9 cellular contexts compared by ENCODE assay signal in the genomic region with DNA sequence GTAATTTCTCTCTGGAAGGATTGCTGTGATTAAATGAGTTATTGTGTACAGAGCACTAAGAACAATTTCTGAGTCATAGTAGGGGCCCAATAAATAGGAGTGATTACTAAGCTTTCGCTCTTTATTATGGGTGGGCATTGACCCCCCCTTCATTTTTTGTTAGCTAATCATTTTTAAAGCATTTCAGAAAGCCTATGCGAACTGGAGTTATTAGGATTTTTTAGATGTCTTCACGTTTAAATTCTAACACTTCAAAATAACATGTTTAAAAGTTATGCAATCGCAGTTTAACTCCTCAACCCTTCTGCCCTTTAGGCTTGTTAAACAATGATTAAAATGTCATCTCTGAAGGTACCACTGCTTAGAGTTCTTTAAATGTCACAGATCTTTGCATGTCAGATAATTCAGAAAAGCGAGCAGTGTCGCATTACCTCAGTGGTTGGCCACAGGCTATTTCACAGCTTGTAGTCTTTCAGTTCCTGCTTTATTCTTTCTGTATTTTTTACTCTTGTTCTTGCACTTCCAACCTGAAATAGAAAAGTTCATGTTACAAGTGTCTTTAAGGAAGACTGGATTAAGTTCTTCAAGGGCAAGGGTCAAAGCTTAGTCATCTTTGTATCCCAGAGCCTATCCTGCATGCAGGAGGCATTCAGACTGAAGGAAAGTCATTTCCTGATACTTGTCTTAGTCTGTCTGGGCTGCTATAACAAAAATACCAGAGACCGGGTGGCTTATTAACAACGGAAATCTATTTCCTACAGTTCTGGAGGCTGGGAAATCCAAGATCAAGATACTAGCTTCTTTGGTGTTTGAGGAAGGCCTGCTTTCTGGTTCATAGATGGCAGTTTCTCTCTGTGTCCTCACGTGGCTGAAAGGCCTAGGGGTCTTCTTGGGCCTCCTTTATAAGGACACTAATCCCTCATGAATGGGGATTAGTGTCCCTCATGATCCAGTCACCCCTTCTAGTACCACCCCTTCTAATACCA.
DNase-seq lines count a peak whose midpoint lies in the region; ATAC-seq and TF ChIP-seq lines count a peak whose summit lies in the region.
"Had no signal": no experiment of that assay in that cellular context is flagged by ENCODE, and none has a peak within 500 bp of the region (broad histone marks: within the 10 kb centered on the region; RNA-seq: fewer than 3 reads in every experiment).

No MANE protein-coding gene starts in this region.

- peak; percentile 53 for ATAC-seq in HG02970 (IDR thresholded peaks at IDR 0.05; ENCODE audit: low FRiP score, unreplicated experiment)

- CTCF ChIA-PET in RWPE1 (lab: Yijun Ruan, JAX) = interaction anchor here (0.6 kb wide), 1 partner anchor 9 kb away, joined by 4 read pairs; no protein-coding TSS in a partner anchor

- POLR2A ChIA-PET in RWPE1 (lab: Yijun Ruan, JAX; ENCODE audit: low non-redundant PET) = no interaction called here

- TF ChIP-seq CTCF in RWPE1 (conservative IDR thresholded peaks at IDR 0.05; ENCODE audit: low read depth) = no peak

- peak; percentile 83 for DNase-seq in SIG-M5 treated with dmso at 0.1 percent for 504 hours (lab: John Stamatoyannopoulos, UW; ENCODE audit: unreplicated experiment)
- DNase-seq in SIG-M5 (lab: John Stamatoyannopoulos, UW) = no peak
- peak; percentile 89 for DNase-seq in RPMI7951 (ENCODE audit: low read depth)
- DNase-seq in kidney glomerular epithelial cell (lab: John Stamatoyannopoulos, UW) = peak; percentile 40
- no peak for DNase-seq in NCI-H2227 (lab: John Stamatoyannopoulos, UW; ENCODE audit: unreplicated experiment)
- DNase-seq in RWPE1 (ENCODE audit: low spot score) = no peak
- no peak for DNase-seq in cerebellar cortex (ENCODE audit: low spot score)

- H3K27ac ChIP-seq in RWPE1 = no peak overlapping the region
- H3K27ac ChIP-seq: C4-2B had no signal

Comparison
In these comparisons a context has a peak if more than half of its experiments do, and no peak if none do; other contexts are left out.
1. DNase-seq: peak in SIG-M5 treated with dmso at 0.1 percent for 504 hours (single experiment), RPMI7951 (single experiment) and kidney glomerular epithelial cell (single experiment); none in SIG-M5 (single experiment), NCI-H2227 (single experiment), RWPE1 (single experiment) and cerebellar cortex (single experiment).